ENCODE assay signal across 13 cellular contexts in genomic region chr4:152577708-152578421, GRCh38. TPM values are rescaled to one million over a fixed set of nuclear protein-coding genes. Genes with fewer than 3 reads are reported as not detected.
DNase-seq lines count a peak whose midpoint lies in the region; ATAC-seq lines count a peak whose summit lies in the region.
"Had no signal": no experiment of that assay in that cellular context is flagged by ENCODE, and none has a peak within 500 bp of the region (broad histone marks: within the 10 kb centered on the region; RNA-seq: fewer than 3 reads in every experiment).

No MANE protein-coding gene starts in this region.

- H3K27me3 ChIP-seq in mesendoderm (ENCODE audit: insufficient read depth, low read length, poor library complexity) = no peaks in the 10 kb centered on the region
- H3K27me3 ChIP-seq: esophagus muscularis mucosa, vagina had no signal

- H3K27ac Mint-ChIP-seq in activated CD8-positive, alpha-beta T cell treated with anti-CD3 and anti-CD28 coated beads, Interleukin-2, amount 10 ng/mL, durations not matched to agents 7 days and 5 days = no peak overlapping the region
- H3K27ac Mint-ChIP-seq: activated T-cell treated with anti-CD3 and anti-CD28 coated beads, Interleukin-2, amount 50 U/mL, for 72 hours; natural killer cell had no signal

- WGBS in mesendoderm (ENCODE audit: extremely low coverage, insufficient coverage, low lambda C conversion rate) = no CpG with 5 or more reads among the region's 6 CpGs

- no peak overlapping the region for H3K4ac ChIP-seq in mesendoderm (ENCODE audit: low read depth, low read length)

- H3K79me2 ChIP-seq in mesendoderm (ENCODE audit: control insufficient read depth, insufficient read depth, low read length) = no peaks in the 10 kb centered on the region

- peak; percentile 94 for ATAC-seq in GM19395 (IDR thresholded peaks at IDR 0.05; ENCODE audit: unreplicated experiment)
- ATAC-seq in HG03159 (IDR thresholded peaks at IDR 0.05; ENCODE audit: unreplicated experiment) = peak; percentile 89
- ATAC-seq in activated CD8-positive, alpha-beta T cell treated with anti-CD3 and anti-CD28 coated beads, Interleukin-2, amount 10 ng/mL, durations not matched to agents 7 days and 5 days = no peak
- ATAC-seq: activated T-cell treated with anti-CD3 and anti-CD28 coated beads, Interleukin-2, amount 50 U/mL, for 72 hours; natural killer cell had no signal

- no peak overlapping the region for H3K4me3 ChIP-seq in mesendoderm (ENCODE audit: low read length)
- H3K4me3 ChIP-seq: esophagus muscularis mucosa, vagina had no signal

- H4K8ac ChIP-seq in mesendoderm (ENCODE audit: low read depth, low read length) = no peak overlapping the region

- H3K4me1 Mint-ChIP-seq in activated CD8-positive, alpha-beta T cell treated with anti-CD3 and anti-CD28 coated beads, Interleukin-2, amount 10 ng/mL, durations not matched to agents 7 days and 5 days (ENCODE audit: low read depth) = no peaks in the 10 kb centered on the region
- H3K4me1 Mint-ChIP-seq: natural killer cell had no signal

- H3K9me3 Mint-ChIP-seq in activated CD8-positive, alpha-beta T cell treated with anti-CD3 and anti-CD28 coated beads, Interleukin-2, amount 10 ng/mL, durations not matched to agents 7 days and 5 days (ENCODE audit: insufficient read depth) = peaks cover 4% of the 10 kb centered on the region
- H3K9me3 Mint-ChIP-seq: activated T-cell treated with anti-CD3 and anti-CD28 coated beads, Interleukin-2, amount 50 U/mL, for 72 hours; natural killer cell had no signal

- H3K18ac ChIP-seq in mesendoderm (ENCODE audit: low read length) = no peak overlapping the region

- no peaks in the 10 kb centered on the region for H3K36me3 ChIP-seq in mesendoderm (ENCODE audit: control insufficient read depth, insufficient read depth, low read length)
- H3K36me3 ChIP-seq: esophagus muscularis mucosa, vagina had no signal

- no peak overlapping the region for H3K27ac ChIP-seq in mesendoderm (ENCODE audit: low read depth, low read length)
- H3K27ac ChIP-seq: esophagus muscularis mucosa, vagina had no signal

- H2BK15ac ChIP-seq in mesendoderm (replicated peaks; ENCODE audit: low read depth) = no peak overlapping the region

- no peak overlapping the region for H3K4me2 ChIP-seq in mesendoderm (ENCODE audit: low read length)

- H3K4me1 ChIP-seq in mesendoderm (ENCODE audit: control insufficient read depth, low read depth, low read length) = peaks cover 4% of the 10 kb centered on the region
- H3K4me1 ChIP-seq: esophagus muscularis mucosa, vagina had no signal

- H3K36me3 Mint-ChIP-seq in activated CD8-positive, alpha-beta T cell treated with anti-CD3 and anti-CD28 coated beads, Interleukin-2, amount 10 ng/mL, durations not matched to agents 7 days and 5 days (ENCODE audit: low read depth) = no peaks in the 10 kb centered on the region
- H3K36me3 Mint-ChIP-seq: natural killer cell had no signal

- CTCF ChIA-PET in activated CD8-positive, alpha-beta T cell treated with anti-CD3 and anti-CD28 coated beads, Interleukin-2, amount 10 ng/mL, durations not matched to agents 7 days and 5 days (lab: Charles Lee) = interaction anchor here (0.5 to 1.8 kb wide), 5 partner anchors 10 to 434 kb away, joined by 3 to 7 read pairs (median 3); no protein-coding TSS in a partner anchor

- DNase-seq in AG08395 (ENCODE audit: low spot score) (peak; percentile 13), SKM-1 treated with dmso at 0.1 percent for 144 hours (lab: John Stamatoyannopoulos, UW; ENCODE audit: unreplicated experiment) (peak; percentile 74), SK-N-DZ (ENCODE audit: low spot score) (no peak), NCI-H2171 (lab: John Stamatoyannopoulos, UW) (no peak), mesendoderm (no peak)
- no peak for DNase-seq in activated CD8-positive, alpha-beta T cell treated with anti-CD3 and anti-CD28 coated beads, Interleukin-2, amount 10 ng/mL, durations not matched to agents 7 days and 5 days
- DNase-seq: activated T-cell treated with anti-CD3 and anti-CD28 coated beads, Interleukin-2, amount 50 U/mL, for 72 hours; natural killer cell; NCI-H1105 treated with DMSO at 0.1 percent for 48 hours had no signal

- no peak overlapping the region for H3K9ac ChIP-seq in mesendoderm (ENCODE audit: low read length)

- no peak overlapping the region for H2BK5ac ChIP-seq in mesendoderm (ENCODE audit: low read length)

- H3K79me1 ChIP-seq in mesendoderm (ENCODE audit: low read length) = no peaks in the 10 kb centered on the region

- H3K56ac ChIP-seq in mesendoderm (ENCODE audit: low read length) = no peak overlapping the region

- no peak overlapping the region for H4K5ac ChIP-seq in mesendoderm (ENCODE audit: low read length)

- H3K4me3 Mint-ChIP-seq in activated CD8-positive, alpha-beta T cell treated with anti-CD3 and anti-CD28 coated beads, Interleukin-2, amount 10 ng/mL, durations not matched to agents 7 days and 5 days = no peak overlapping the region
- H3K4me3 Mint-ChIP-seq: activated T-cell treated with anti-CD3 and anti-CD28 coated beads, Interleukin-2, amount 50 U/mL, for 72 hours; natural killer cell had no signal

- H3K23ac ChIP-seq in mesendoderm (ENCODE audit: low read length) = no peak overlapping the region

- no peak overlapping the region for H2AK5ac ChIP-seq in mesendoderm (ENCODE audit: low read length)

- peaks cover 5% of the 10 kb centered on the region for H3K27me3 Mint-ChIP-seq in activated CD8-positive, alpha-beta T cell treated with anti-CD3 and anti-CD28 coated beads, Interleukin-2, amount 10 ng/mL, durations not matched to agents 7 days and 5 days (ENCODE audit: low read depth)

- no peak overlapping the region for H2BK120ac ChIP-seq in mesendoderm (ENCODE audit: low read depth, low read length)

- POLR2A ChIA-PET in activated CD8-positive, alpha-beta T cell treated with anti-CD3 and anti-CD28 coated beads, Interleukin-2, amount 10 ng/mL, durations not matched to agents 7 days and 5 days (lab: Charles Lee) = interaction anchor here (1.1 kb wide), 1 partner anchor 12 kb away, joined by 3 read pairs; no protein-coding TSS in a partner anchor

RNA-seq across cellular contexts. Expression of gene FBXW7, which starts 42.0 kb away (rescaled TPM):
- 7.4 and 11.4 TPM in 2 replicates for polyA plus RNA-seq in SK-N-DZ (2014; cell fraction: cytosol; rRNA removed)
- 16.8 and 17.0 TPM in 2 replicates for polyA plus RNA-seq in SK-N-DZ (2014; cell fraction: nucleus; rRNA removed)
- total RNA-seq in activated CD8-positive, alpha-beta T cell treated with anti-CD3 and anti-CD28 coated beads, Interleukin-2, amount 10 ng/mL, durations not matched to agents 7 days and 5 days = 10 to 100 TPM; 50.6 to 56.9 TPM
- 17.1 TPM for polyA plus RNA-seq in mesendoderm (2013, experiment 1 of 2)
- 16.0 TPM for polyA plus RNA-seq in mesendoderm (2013, experiment 2 of 2)

Comparison
In these comparisons a context has a peak if more than half of its experiments do, and no peak if none do; other contexts are left out.
1. DNase-seq: peak in AG08395 (single experiment) and SKM-1 treated with dmso at 0.1 percent for 144 hours (single experiment); none in SK-N-DZ (single experiment), NCI-H2171 (single experiment), activated CD8-positive, alpha-beta T cell treated with anti-CD3 and anti-CD28 coated beads, Interleukin-2, amount 10 ng/mL, durations not matched to agents 7 days and 5 days (single experiment) and mesendoderm (single experiment).